In the genomic region with DNA sequence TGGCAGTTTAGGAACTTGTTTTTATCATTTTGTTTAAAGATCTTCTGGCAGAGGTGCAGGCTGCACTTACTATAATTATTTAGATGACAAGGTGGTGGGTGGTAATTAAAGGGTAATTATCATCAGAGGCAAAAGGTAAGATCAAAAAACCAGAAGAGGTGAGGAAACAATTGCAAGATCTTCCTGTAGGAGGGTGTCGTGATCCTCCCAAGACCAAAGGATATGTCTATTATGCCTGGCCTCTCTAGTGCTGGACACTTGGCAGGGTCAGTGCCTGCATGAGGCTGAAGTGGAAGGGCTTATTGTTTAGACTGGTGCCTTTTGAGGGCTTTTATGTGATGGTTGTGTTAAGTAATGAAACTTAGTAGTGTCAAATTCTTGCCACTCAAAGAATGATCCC, we compare ENCODE assay signal across 9 cellular contexts. TPM values are rescaled to one million over a fixed set of nuclear protein-coding genes. Genes with fewer than 3 reads are reported as not detected.
DNase-seq lines count a peak whose midpoint lies in the region; ATAC-seq and TF ChIP-seq lines count a peak whose summit lies in the region.
"Had no signal": no experiment of that assay in that cellular context is flagged by ENCODE, and none has a peak within 500 bp of the region (broad histone marks: within the 10 kb centered on the region; RNA-seq: fewer than 3 reads in every experiment).

No MANE protein-coding gene starts in this region.

- peaks cover 13% of the 10 kb centered on the region for H3K36me3 Mint-ChIP-seq in HFFc6 (ENCODE audit: low read depth)
- H3K36me3 Mint-ChIP-seq in activated T-helper 1 cell treated with anti-CD3 and anti-CD28 coated beads, Interleukin-12 subunit alpha, Interleukin-12 subunit beta, Interleukin-2, Interleukin-4 antibody, amounts not matched to agents 30 ng/mL and 10 ng/mL and 1 ng/mL, durations not matched to agents 14 hours and 24 hours and 36 hours (ENCODE audit: low read depth) = peaks cover 19% of the 10 kb centered on the region

- H3K4me3 ChIP-seq in BJ (ENCODE audit: low read depth, low read length) = no peak overlapping the region

- H3K36me3 ChIP-seq in BJ (ENCODE audit: control insufficient read depth, insufficient read depth, low read length) = no peaks in the 10 kb centered on the region

- DNase-seq in BJ (ENCODE audit: low read depth) = no peak
- DNase-seq in HFFc6 = no peak
- no peak for DNase-seq in activated T-helper 1 cell treated with anti-CD3 and anti-CD28 coated beads, Interleukin-12 subunit alpha, Interleukin-12 subunit beta, Interleukin-2, Interleukin-4 antibody, amounts not matched to agents 30 ng/mL and 10 ng/mL and 1 ng/mL, durations not matched to agents 14 hours and 24 hours and 36 hours (ENCODE audit: low spot score)
- peak; percentile 31 for DNase-seq in kidney tubule cell (ENCODE audit: low spot score)
- no peak for DNase-seq in SKM-1 (lab: John Stamatoyannopoulos, UW; ENCODE audit: unreplicated experiment)
- no peak for DNase-seq in NCI-H226
- DNase-seq in middle frontal gyrus (ENCODE audit: extremely low spot score, low spot score) = no peak
- DNase-seq: spleen had no signal

- peaks cover 45% of the 10 kb centered on the region for H3K4me1 Mint-ChIP-seq in HFFc6 (ENCODE audit: low read depth)
- peaks cover 54% of the 10 kb centered on the region for H3K4me1 Mint-ChIP-seq in activated T-helper 1 cell treated with anti-CD3 and anti-CD28 coated beads, Interleukin-12 subunit alpha, Interleukin-12 subunit beta, Interleukin-2, Interleukin-4 antibody, amounts not matched to agents 30 ng/mL and 10 ng/mL and 1 ng/mL, durations not matched to agents 14 hours and 24 hours and 36 hours (ENCODE audit: low read depth)

- no peaks in the 10 kb centered on the region for H3K9me3 Mint-ChIP-seq in HFFc6
- no peaks in the 10 kb centered on the region for H3K9me3 Mint-ChIP-seq in activated T-helper 1 cell treated with anti-CD3 and anti-CD28 coated beads, Interleukin-12 subunit alpha, Interleukin-12 subunit beta, Interleukin-2, Interleukin-4 antibody, amounts not matched to agents 30 ng/mL and 10 ng/mL and 1 ng/mL, durations not matched to agents 14 hours and 24 hours and 36 hours

- H3K27me3 ChIP-seq in BJ (ENCODE audit: control insufficient read depth, insufficient read depth, low read length) = no peaks in the 10 kb centered on the region
- H3K27me3 ChIP-seq: spleen had no signal

- POLR2A ChIA-PET in BJ (lab: Charles Lee) = no interaction called here

- ATAC-seq in GM21528 (IDR thresholded peaks at IDR 0.05; ENCODE audit: low FRiP score, unreplicated experiment) = no peak

- H3K27ac Mint-ChIP-seq in HFFc6 = no peak overlapping the region
- H3K27ac Mint-ChIP-seq in activated T-helper 1 cell treated with anti-CD3 and anti-CD28 coated beads, Interleukin-12 subunit alpha, Interleukin-12 subunit beta, Interleukin-2, Interleukin-4 antibody, amounts not matched to agents 30 ng/mL and 10 ng/mL and 1 ng/mL, durations not matched to agents 14 hours and 24 hours and 36 hours = no peak overlapping the region

- TF ChIP-seq CTCF in BJ (IDR thresholded peaks at IDR 0.05; ENCODE audit: insufficient read depth, low read depth, low read length) = peak; percentile 40; the same call in 1 of the 2 replicates
- peak; percentile 42; the same call in 1 of the 2 replicates for TF ChIP-seq CTCF in HFFc6 (IDR thresholded peaks at IDR 0.05)

- no peaks in the 10 kb centered on the region; the same call in 1 of the 2 replicates for H3K27me3 Mint-ChIP-seq in HFFc6 (ENCODE audit: insufficient read depth)
- H3K27me3 Mint-ChIP-seq in activated T-helper 1 cell treated with anti-CD3 and anti-CD28 coated beads, Interleukin-12 subunit alpha, Interleukin-12 subunit beta, Interleukin-2, Interleukin-4 antibody, amounts not matched to agents 30 ng/mL and 10 ng/mL and 1 ng/mL, durations not matched to agents 14 hours and 24 hours and 36 hours (ENCODE audit: insufficient read depth) = no peaks in the 10 kb centered on the region

- CTCF ChIA-PET in BJ (lab: Yijun Ruan, JAX) = interaction anchor here (3.7 kb wide), 1 partner anchor 11 kb away, joined by 15 read pairs; no protein-coding TSS in a partner anchor

- intact Hi-C loops in activated T-helper 1 cell treated with anti-CD3 and anti-CD28 coated beads, Interleukin-12 subunit alpha, Interleukin-12 subunit beta, Interleukin-2, Interleukin-4 antibody, amounts not matched to agents 30 ng/mL and 10 ng/mL and 1 ng/mL, durations not matched to agents 14 hours and 24 hours and 36 hours (cut with micrococcal nuclease) = loop anchor here (1.0 kb wide), 1 partner anchor 62 kb away; no protein-coding TSS in a partner anchor

- H3K4me3 Mint-ChIP-seq in HFFc6 = peak overlapping the region; percentile 93
- peak overlapping the region; percentile 99 for H3K4me3 Mint-ChIP-seq in activated T-helper 1 cell treated with anti-CD3 and anti-CD28 coated beads, Interleukin-12 subunit alpha, Interleukin-12 subunit beta, Interleukin-2, Interleukin-4 antibody, amounts not matched to agents 30 ng/mL and 10 ng/mL and 1 ng/mL, durations not matched to agents 14 hours and 24 hours and 36 hours

RNA-seq across cellular contexts. Expression of gene WAPL, which starts 1.8 kb away (rescaled TPM):
- polyA plus RNA-seq in BJ (2011; rRNA removed) = 8.8 and 15.1 TPM in 2 replicates
- 21.1 and 27.8 TPM in 2 replicates for polyA minus RNA-seq in BJ (2011; rRNA and poly(A)+ RNA removed)
- total RNA-seq in HFFc6 (2021; fragmentation: NEBNext Ultra II Directional; extraction: Animal tissue kit (Norgen Biotek cat#: 25700)) = 10 to 100 TPM; 30.7 to 37.1 (median 33.6) TPM
- 49.7 and 50.2 TPM in 2 replicates for total RNA-seq in activated T-helper 1 cell treated with anti-CD3 and anti-CD28 coated beads, Interleukin-12 subunit alpha, Interleukin-12 subunit beta, Interleukin-2, Interleukin-4 antibody, amounts not matched to agents 30 ng/mL and 10 ng/mL and 1 ng/mL, durations not matched to agents 14 hours and 24 hours and 36 hours
